In genomic region chr14:21308132-21308478, GRCh38 we compare ENCODE assay signal across 8 cellular contexts. TPM values are rescaled to one million over a fixed set of nuclear protein-coding genes. Genes with fewer than 3 reads are reported as not detected.
DNase-seq lines count a peak whose midpoint lies in the region; ATAC-seq and TF ChIP-seq lines count a peak whose summit lies in the region.

No MANE protein-coding gene starts in this region.

- H3K9me3 ChIP-seq in BE2C (no peaks in the 10 kb centered on the region), esophagus squamous epithelium (no peaks in the 10 kb centered on the region)

- intact Hi-C loops in esophagus squamous epithelium (cut with DNase I), result no loop called here

- no peaks in the 10 kb centered on the region for H3K27me3 ChIP-seq in BE2C
- peaks cover 0 to 10% (median 0%) of the 10 kb centered on the region in 4 donors for H3K27me3 ChIP-seq in esophagus squamous epithelium

- TF ChIP-seq CTCF in BE2C (IDR thresholded peaks at IDR 0.05; ENCODE audit: low read depth, low read length) (no peak), GM20000 (IDR thresholded peaks at IDR 0.05; ENCODE audit: extremely low read depth, missing control alignments) (no peak), esophagus squamous epithelium (IDR thresholded peaks at IDR 0.05) (no peak)

- H3K4me3 ChIP-seq in BE2C (ENCODE audit: low read depth, low read length) (peak overlapping the region; percentile 49), esophagus squamous epithelium (peak overlapping the region; percentile 20 to 63 (median 36))

- no peaks in the 10 kb centered on the region for H3K36me3 ChIP-seq in BE2C
- H3K36me3 ChIP-seq in esophagus squamous epithelium, result no peaks in the 10 kb centered on the region

- no peak for DNase-seq in BE2C
- DNase-seq in GM20000 (ENCODE audit: low spot score), result peak; percentile 41
- DNase-seq in NCI-H510A (lab: John Stamatoyannopoulos, UW), result peak; percentile 25
- DNase-seq in esophagus squamous epithelium (lab: John Stamatoyannopoulos, UW), result no peak
- peak; percentile 7 for DNase-seq in retina
- no peak for DNase-seq in GM19240 (ENCODE audit: insufficient read length, low spot score)
- DNase-seq in NOMO-1 treated with dmso at 0.1 percent for 144 hours (lab: John Stamatoyannopoulos, UW; ENCODE audit: unreplicated experiment), result no peak

- peak overlapping the region; percentile 58 to 82 (median 80) for H3K27ac ChIP-seq in esophagus squamous epithelium

- no peak for TF ChIP-seq POLR2A in esophagus squamous epithelium (IDR thresholded peaks at IDR 0.05)

- no peak for ATAC-seq in HG03460 (IDR thresholded peaks at IDR 0.05; ENCODE audit: unreplicated experiment)

- peaks cover 11% of the 10 kb centered on the region for H3K4me1 ChIP-seq in BE2C
- peaks cover 0 to 20% (median 9%) of the 10 kb centered on the region in 3 donors for H3K4me1 ChIP-seq in esophagus squamous epithelium

RNA-seq across cellular contexts. Expression of gene RPGRIP1, which starts 28.2 kb away (rescaled TPM):
- 0.36 TPM for polyA plus RNA-seq in BE2C (2012; ENCODE audit: insufficient read depth, insufficient read length, low read depth)
- total RNA-seq in esophagus squamous epithelium, result not detected

RNA-seq across cellular contexts. Expression of gene HNRNPC, which starts 38.9 kb away (rescaled TPM):
- polyA plus RNA-seq in BE2C (2012; ENCODE audit: insufficient read depth, insufficient read length, low read depth), result 554 TPM
- 100 to 1,000 TPM; 252 to 651 (median 476) TPM for total RNA-seq in esophagus squamous epithelium

Comparison
In these comparisons a context has a peak if more than half of its experiments do, and no peak if none do; other contexts are left out.
1. DNase-seq: peak in GM20000 (single experiment), NCI-H510A (single experiment) and retina (single experiment); none in BE2C (single experiment), esophagus squamous epithelium (single experiment), GM19240 (single experiment) and NOMO-1 treated with dmso at 0.1 percent for 144 hours (single experiment).